37 cellular contexts compared by ENCODE assay signal in the genomic region with DNA sequence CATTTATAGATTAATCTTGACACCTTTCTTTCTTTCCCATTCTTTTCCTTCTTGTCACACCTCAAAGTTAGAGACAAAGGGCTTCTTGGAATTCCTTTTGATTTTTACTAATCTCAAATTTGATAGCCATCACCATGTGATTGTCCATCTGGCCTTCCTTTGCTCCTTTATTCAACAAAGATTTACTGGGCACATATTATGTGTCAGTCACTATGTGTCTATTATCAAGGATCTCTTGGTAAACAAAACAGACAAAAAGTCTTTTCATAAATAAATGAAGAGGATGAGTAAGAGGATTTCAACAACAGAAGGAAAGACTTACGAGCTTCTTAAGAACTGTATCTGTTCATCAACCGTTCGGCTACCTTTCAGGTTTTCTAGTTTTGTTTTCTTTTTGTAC. TPM values are rescaled to one million over a fixed set of nuclear protein-coding genes. Genes with fewer than 3 reads are reported as not detected.
"Had no signal": no experiment of that assay in that cellular context is flagged by ENCODE, and none has a peak within 500 bp of the region (broad histone marks: within the 10 kb centered on the region; RNA-seq: fewer than 3 reads in every experiment).

No MANE protein-coding gene starts in this region.

- H3K9me3 Mint-ChIP-seq: activated CD4-positive, alpha-beta memory T cell treated with anti-CD3 and anti-CD28 coated beads for 36 hours; activated CD4-positive, alpha-beta T cell treated with anti-CD3 and anti-CD28 coated beads, Interleukin-2, amount 10 ng/mL, durations not matched to agents 24 days and 14 days; activated naive CD4-positive, alpha-beta T cell treated with anti-CD3 and anti-CD28 coated beads for 36 hours; activated naive CD4-positive, alpha-beta T cell treated with anti-CD3 and anti-CD28 coated beads, Interleukin-2, amount 50 U/mL, for 72 hours; activated naive CD8-positive, alpha-beta T cell treated with anti-CD3 and anti-CD28 coated beads, Interleukin-2, amount 10 ng/mL, durations not matched to agents 7 days and 5 days; activated T-helper 1 cell treated with anti-CD3 and anti-CD28 coated beads, Interleukin-12 subunit alpha, Interleukin-12 subunit beta, Interleukin-2, Interleukin-4 antibody, amounts not matched to agents 30 ng/mL and 10 ng/mL and 1 ng/mL, durations not matched to agents 14 hours and 24 hours and 36 hours; activated T-helper 2 cell treated with anti-CD3 and anti-CD28 coated beads, Interferon-gamma antibody, Interleukin-2, Interleukin-4, amounts not matched to agents 10 μg/mL and 5 μg/mL and 100 μg/mL, durations not matched to agents 14 hours and 24 hours and 36 hours had no signal

- H3K36me3 ChIP-seq: ascending aorta, breast epithelium, cardiac muscle cell, colonic mucosa, esophagus squamous epithelium, gastroesophageal sphincter had no signal

- H3K27ac ChIP-seq: ascending aorta, breast epithelium, cardiac muscle cell, colonic mucosa, epithelial cell of prostate, esophagus squamous epithelium, gastroesophageal sphincter had no signal

- H3K36me3 Mint-ChIP-seq: activated CD4-positive, alpha-beta memory T cell treated with anti-CD3 and anti-CD28 coated beads for 36 hours; activated CD8-positive, alpha-beta memory T cell treated with anti-CD3 and anti-CD28 coated beads, Interleukin-2, amount 10 ng/mL, durations not matched to agents 7 days and 5 days; activated naive CD4-positive, alpha-beta T cell treated with anti-CD3 and anti-CD28 coated beads, Interleukin-2, amount 50 U/mL, for 72 hours; activated naive CD8-positive, alpha-beta T cell treated with anti-CD3 and anti-CD28 coated beads, Interleukin-2, amount 10 ng/mL, durations not matched to agents 7 days and 5 days; brain had no signal

- ATAC-seq: activated CD4-positive, alpha-beta T cell treated with anti-CD3 and anti-CD28 coated beads for 36 hours; activated CD8-positive, alpha-beta memory T cell treated with anti-CD3 and anti-CD28 coated beads, Interleukin-2, amount 10 ng/mL, durations not matched to agents 7 days and 5 days; activated CD8-positive, alpha-beta T cell treated with anti-CD3 and anti-CD28 coated beads, Interleukin-2, amount 10 ng/mL, durations not matched to agents 7 days and 5 days; activated naive CD4-positive, alpha-beta T cell treated with anti-CD3 and anti-CD28 coated beads, Interleukin-2, amount 50 U/mL, for 72 hours; gastroesophageal sphincter had no signal

- H3K4me1 Mint-ChIP-seq: activated CD4-positive, alpha-beta T cell treated with anti-CD3 and anti-CD28 coated beads for 36 hours; activated CD8-positive, alpha-beta memory T cell treated with anti-CD3 and anti-CD28 coated beads, Interleukin-2, amount 10 ng/mL, durations not matched to agents 7 days and 5 days; activated naive CD8-positive, alpha-beta T cell treated with anti-CD3 and anti-CD28 coated beads, Interleukin-2, amount 10 ng/mL, durations not matched to agents 7 days and 5 days; brain had no signal

- H3K4me3 Mint-ChIP-seq: activated CD4-positive, alpha-beta memory T cell treated with anti-CD3 and anti-CD28 coated beads for 36 hours; activated CD4-positive, alpha-beta T cell treated with anti-CD3 and anti-CD28 coated beads for 36 hours; activated CD4-positive, alpha-beta T cell treated with anti-CD3 and anti-CD28 coated beads, Interleukin-2, amount 10 ng/mL, durations not matched to agents 24 days and 14 days; activated CD8-positive, alpha-beta memory T cell treated with anti-CD3 and anti-CD28 coated beads, Interleukin-2, amount 10 ng/mL, durations not matched to agents 7 days and 5 days; activated CD8-positive, alpha-beta T cell treated with anti-CD3 and anti-CD28 coated beads, Interleukin-2, amount 10 ng/mL, durations not matched to agents 7 days and 5 days; activated naive CD4-positive, alpha-beta T cell treated with anti-CD3 and anti-CD28 coated beads for 36 hours; activated naive CD8-positive, alpha-beta T cell treated with anti-CD3 and anti-CD28 coated beads, Interleukin-2, amount 10 ng/mL, durations not matched to agents 7 days and 5 days; activated T-helper 1 cell treated with anti-CD3 and anti-CD28 coated beads, Interleukin-12 subunit alpha, Interleukin-12 subunit beta, Interleukin-2, Interleukin-4 antibody, amounts not matched to agents 30 ng/mL and 10 ng/mL and 1 ng/mL, durations not matched to agents 14 hours and 24 hours and 36 hours; brain had no signal

- H3K4me1 ChIP-seq: breast epithelium, colonic mucosa, esophagus squamous epithelium had no signal

- H3K4me3 ChIP-seq: ascending aorta, breast epithelium, cardiac muscle cell, colonic mucosa, esophagus squamous epithelium, gastroesophageal sphincter had no signal

- DNase-seq: activated CD4-positive, alpha-beta memory T cell treated with anti-CD3 and anti-CD28 coated beads for 36 hours; activated CD4-positive, alpha-beta T cell treated with anti-CD3 and anti-CD28 coated beads for 36 hours; activated CD4-positive, alpha-beta T cell treated with anti-CD3 and anti-CD28 coated beads, Interleukin-2, amount 10 ng/mL, durations not matched to agents 24 days and 14 days; activated CD4-positive, CD25-positive, alpha-beta regulatory T cell; activated CD4-positive, CD25-positive, alpha-beta regulatory T cell treated with anti-CD3 and anti-CD28 coated beads, Interleukin-2, amount 50 U/mL, for 72 hours; activated CD8-positive, alpha-beta memory T cell treated with anti-CD3 and anti-CD28 coated beads, Interleukin-2, amount 10 ng/mL, durations not matched to agents 7 days and 5 days; activated CD8-positive, alpha-beta memory T cell treated with anti-CD3 and anti-CD28 coated beads, Interleukin-2, amount 50 U/mL, for 4 hours; activated CD8-positive, alpha-beta T cell treated with anti-CD3 and anti-CD28 coated beads, Interleukin-2, amount 10 ng/mL, durations not matched to agents 7 days and 5 days; activated effector memory CD4-positive, alpha-beta T cell treated with anti-CD3 and anti-CD28 coated beads, Interleukin-2, amount 50 U/mL, for 16 hours; activated naive CD4-positive, alpha-beta T cell treated with anti-CD3 and anti-CD28 coated beads for 36 hours; activated naive CD8-positive, alpha-beta T cell treated with anti-CD3 and anti-CD28 coated beads, Interleukin-2, amount 10 ng/mL, durations not matched to agents 7 days and 5 days; activated T-cell treated with anti-CD3 and anti-CD28 coated beads, Interleukin-2, amount 50 U/mL, for 1 hour; activated T-cell treated with anti-CD3 and anti-CD28 coated beads, Interleukin-2, amount 50 U/mL, for 48 hours; central memory CD4-positive, alpha-beta T cell; cerebellar nuclear complex; colonic mucosa; effector CD8-positive, alpha-beta T cell; esophagus squamous epithelium; foreskin melanocyte; head of caudate nucleus; T-helper 2 cell had no signal

- H3K27me3 ChIP-seq: ascending aorta, breast epithelium, cardiac muscle cell, colonic mucosa, esophagus squamous epithelium, gastroesophageal sphincter had no signal

- H3K9me3 ChIP-seq: ascending aorta, breast epithelium, colonic mucosa, esophagus squamous epithelium, gastroesophageal sphincter had no signal

- H3K27ac Mint-ChIP-seq: activated CD4-positive, alpha-beta memory T cell treated with anti-CD3 and anti-CD28 coated beads for 36 hours; activated CD4-positive, alpha-beta T cell treated with anti-CD3 and anti-CD28 coated beads for 36 hours; activated CD4-positive, alpha-beta T cell treated with anti-CD3 and anti-CD28 coated beads, Interleukin-2, amount 10 ng/mL, durations not matched to agents 24 days and 14 days; activated CD8-positive, alpha-beta memory T cell treated with anti-CD3 and anti-CD28 coated beads, Interleukin-2, amount 10 ng/mL, durations not matched to agents 7 days and 5 days; activated CD8-positive, alpha-beta T cell treated with anti-CD3 and anti-CD28 coated beads, Interleukin-2, amount 10 ng/mL, durations not matched to agents 7 days and 5 days; activated naive CD4-positive, alpha-beta T cell treated with anti-CD3 and anti-CD28 coated beads for 36 hours; activated naive CD4-positive, alpha-beta T cell treated with anti-CD3 and anti-CD28 coated beads, Interleukin-2, amount 50 U/mL, for 72 hours; activated T-helper 1 cell treated with anti-CD3 and anti-CD28 coated beads, Interleukin-12 subunit alpha, Interleukin-12 subunit beta, Interleukin-2, Interleukin-4 antibody, amounts not matched to agents 30 ng/mL and 10 ng/mL and 1 ng/mL, durations not matched to agents 14 hours and 24 hours and 36 hours; activated T-helper 2 cell treated with anti-CD3 and anti-CD28 coated beads, Interferon-gamma antibody, Interleukin-2, Interleukin-4, amounts not matched to agents 10 μg/mL and 5 μg/mL and 100 μg/mL, durations not matched to agents 14 hours and 24 hours and 36 hours had no signal

RNA-seq across cellular contexts. Expression of a gene that starts 56.5 kb away (rescaled TPM):
- total RNA-seq: activated CD4-positive, alpha-beta memory T cell treated with anti-CD3 and anti-CD28 coated beads for 36 hours; activated CD4-positive, alpha-beta T cell treated with anti-CD3 and anti-CD28 coated beads for 36 hours; activated CD4-positive, alpha-beta T cell treated with anti-CD3 and anti-CD28 coated beads, Interleukin-2, amount 10 ng/mL, durations not matched to agents 24 days and 14 days; activated CD8-positive, alpha-beta memory T cell treated with anti-CD3 and anti-CD28 coated beads for 36 hours; activated CD8-positive, alpha-beta memory T cell treated with anti-CD3 and anti-CD28 coated beads, Interleukin-2, amount 10 ng/mL, durations not matched to agents 7 days and 5 days; activated CD8-positive, alpha-beta T cell treated with anti-CD3 and anti-CD28 coated beads, Interleukin-2, amount 10 ng/mL, durations not matched to agents 7 days and 5 days; activated naive CD4-positive, alpha-beta T cell treated with anti-CD3 and anti-CD28 coated beads for 36 hours; activated naive CD4-positive, alpha-beta T cell treated with anti-CD3 and anti-CD28 coated beads, Interleukin-2, amount 50 U/mL, for 72 hours; activated naive CD8-positive, alpha-beta T cell treated with anti-CD3 and anti-CD28 coated beads, Interleukin-2, amount 10 ng/mL, durations not matched to agents 7 days and 5 days; activated T-helper 1 cell treated with anti-CD3 and anti-CD28 coated beads, Interleukin-12 subunit alpha, Interleukin-12 subunit beta, Interleukin-2, Interleukin-4 antibody, amounts not matched to agents 30 ng/mL and 10 ng/mL and 1 ng/mL, durations not matched to agents 14 hours and 24 hours and 36 hours; activated T-helper 2 cell treated with anti-CD3 and anti-CD28 coated beads, Interferon-gamma antibody, Interleukin-2, Interleukin-4, amounts not matched to agents 10 μg/mL and 5 μg/mL and 100 μg/mL, durations not matched to agents 14 hours and 24 hours and 36 hours; colonic mucosa; dermis microvascular lymphatic vessel endothelial cell; endothelial cell of umbilical vein; fibroblast of villous mesenchyme; glomerular endothelial cell; T-helper 1 cell treated with Interleukin-12 subunit alpha and Interleukin-12 subunit beta and Interleukin-4 antibody, amounts not matched to agents 30 ng/mL and 1 ng/mL, for 36 hours had no signal
- polyA plus RNA-seq: cardiac muscle cell, endothelial cell of umbilical vein, fibroblast of lung had no signal
